ENCODE assay signal across 1 cellular context in genomic region chr1:26476958-26477357, GRCh38.
TF ChIP-seq lines count a peak whose summit lies in the region.

No MANE protein-coding gene starts in this region.

TF ChIP-seq in GM23338, 12 proteins besides CTCF, POLR2A, EP300 and RAD21:
- no peak for TF ChIP-seq JUNB (IDR thresholded peaks at IDR 0.05; ENCODE audit: unreplicated experiment)
- no peak for TF ChIP-seq ETS1 (IDR thresholded peaks at IDR 0.05)
- no peak for TF ChIP-seq POLR2AphosphoS5 (IDR thresholded peaks at IDR 0.05; ENCODE audit: low read depth)
- TF ChIP-seq REST (IDR thresholded peaks at IDR 0.05; ENCODE audit: unreplicated experiment), result no peak
- TF ChIP-seq ZNF331 (CRISPR knock-in tag; IDR thresholded peaks at IDR 0.05; ENCODE audit: low read depth), result no peak
- no peak for TF ChIP-seq EZH2 (IDR thresholded peaks at IDR 0.05; ENCODE audit: low read depth, unreplicated experiment)
- no peak for TF ChIP-seq ZNF462 (CRISPR knock-in tag; IDR thresholded peaks at IDR 0.05)
- TF ChIP-seq CREB1 (CRISPR knock-in tag; IDR thresholded peaks at IDR 0.05; ENCODE audit: low read depth), result no peak
- TF ChIP-seq ZNF114 (CRISPR knock-in tag; IDR thresholded peaks at IDR 0.05), result no peak
- TF ChIP-seq EZH2phosphoT487 (IDR thresholded peaks at IDR 0.05; ENCODE audit: unreplicated experiment), result no peak
- TF ChIP-seq STAT1 (IDR thresholded peaks at IDR 0.05; ENCODE audit: unreplicated experiment), result no peak
- TF ChIP-seq NANOG (IDR thresholded peaks at IDR 0.05; ENCODE audit: borderline replicate concordance), result no peak
